ENCODE assay signal across 8 cellular contexts in genomic region chr16:396605-397004, GRCh38. TPM values are rescaled to one million over a fixed set of nuclear protein-coding genes. Genes with fewer than 3 reads are reported as not detected.
DNase-seq lines count a peak whose midpoint lies in the region; ATAC-seq lines count a peak whose summit lies in the region.

No MANE protein-coding gene starts in this region.

- H3K4me1 ChIP-seq in skeletal muscle tissue (ENCODE audit: control insufficient read depth in 3 of 3, insufficient read depth in 3 of 3, low read length in 3 of 3), result peaks cover 16 to 33% (median 22%) of the 10 kb centered on the region in 3 donors

- no peaks in the 10 kb centered on the region for H3K9me3 Mint-ChIP-seq in T-helper 2 cell treated with Interferon-gamma antibody and Interleukin-4, amounts not matched to agents 5 μg/mL and 100 μg/mL, for 36 hours

- peak overlapping the region in 2 of 3 donors; percentile 20 to 33 for H3K9ac ChIP-seq in skeletal muscle tissue (ENCODE audit: low read depth in 1 of 3, low read length in 3 of 3)

- H3K36me3 Mint-ChIP-seq in T-helper 2 cell treated with Interferon-gamma antibody and Interleukin-4, amounts not matched to agents 5 μg/mL and 100 μg/mL, for 36 hours (ENCODE audit: low read depth), result peaks cover 1% of the 10 kb centered on the region

- ATAC-seq in GM21737 (IDR thresholded peaks at IDR 0.05; ENCODE audit: unreplicated experiment), result no peak

- peak overlapping the region; percentile 86 for H3K4me3 Mint-ChIP-seq in T-helper 2 cell treated with Interferon-gamma antibody and Interleukin-4, amounts not matched to agents 5 μg/mL and 100 μg/mL, for 36 hours

- peaks cover 16% of the 10 kb centered on the region for H3K4me1 Mint-ChIP-seq in T-helper 2 cell treated with Interferon-gamma antibody and Interleukin-4, amounts not matched to agents 5 μg/mL and 100 μg/mL, for 36 hours (ENCODE audit: low read depth)

- H3K27ac ChIP-seq in skeletal muscle tissue (ENCODE audit: low read depth, low read length), result no peak overlapping the region

- no peaks in the 10 kb centered on the region for H3K27me3 ChIP-seq in skeletal muscle tissue (ENCODE audit: control insufficient read depth in 3 of 3, insufficient read depth in 3 of 3, low read length in 3 of 3)

- peaks cover 10% of the 10 kb centered on the region for H3K27me3 Mint-ChIP-seq in T-helper 2 cell treated with Interferon-gamma antibody and Interleukin-4, amounts not matched to agents 5 μg/mL and 100 μg/mL, for 36 hours (ENCODE audit: low read depth)

- H3K9me3 ChIP-seq in skeletal muscle tissue (ENCODE audit: control insufficient read depth in 3 of 3, low read length in 3 of 3), result peaks cover 0 to 3% (median 0%) of the 10 kb centered on the region in 3 donors

- peak overlapping the region; percentile 56 for H3K27ac Mint-ChIP-seq in T-helper 2 cell treated with Interferon-gamma antibody and Interleukin-4, amounts not matched to agents 5 μg/mL and 100 μg/mL, for 36 hours

- peak overlapping the region; percentile 0 for H3K4me3 ChIP-seq in iPS-11a (ENCODE audit: low read depth, low read length)
- peak overlapping the region; percentile 66 to 69 (median 66) for H3K4me3 ChIP-seq in skeletal muscle tissue (ENCODE audit: low read length in 3 of 3)

- DNase-seq in T-helper 2 cell treated with Interferon-gamma antibody and Interleukin-4, amounts not matched to agents 5 μg/mL and 100 μg/mL, for 36 hours (ENCODE audit: low spot score), result no peak
- DNase-seq in T-helper 2 cell, result no peak
- DNase-seq in NCI-H1092 treated with DMSO at 0.1 percent for 48 hours (lab: John Stamatoyannopoulos, UW), result peak; percentile 55
- peak; percentile 36 for DNase-seq in amniotic epithelial cell (ENCODE audit: low read depth)
- no peak for DNase-seq in stimulated activated CD4-positive, alpha-beta T cell treated with anti-CD3 and anti-CD28 coated beads, Interleukin-15, amount 100 ng/mL, for 24 hours

- H3K36me3 ChIP-seq in skeletal muscle tissue (ENCODE audit: control insufficient read depth in 3 of 3, insufficient read depth in 3 of 3, low read length in 3 of 3), result peaks cover 9 to 11% (median 11%) of the 10 kb centered on the region in 3 donors

RNA-seq across cellular contexts. Expression of gene NME4, which starts 0.4 kb away (rescaled TPM):
- 21.4 TPM for total RNA-seq in skeletal muscle tissue

RNA-seq across cellular contexts. Expression of gene DECR2, which starts 5.1 kb away (rescaled TPM):
- 2.6 TPM for total RNA-seq in skeletal muscle tissue

RNA-seq across cellular contexts. Expression of gene PGAP6, which starts 14.8 kb away (rescaled TPM):
- total RNA-seq in skeletal muscle tissue, result 11.0 TPM

RNA-seq across cellular contexts. Expression of gene MRPL28, which starts 26.3 kb away (rescaled TPM):
- 43.3 TPM for total RNA-seq in skeletal muscle tissue

RNA-seq across cellular contexts. Expression of gene RAB11FIP3, which starts 28.8 kb away (rescaled TPM):
- 5.2 TPM for total RNA-seq in skeletal muscle tissue

Comparison
In these comparisons a context has a peak if more than half of its experiments do, and no peak if none do; other contexts are left out.
1. DNase-seq: peak in NCI-H1092 treated with DMSO at 0.1 percent for 48 hours (single experiment) and amniotic epithelial cell (single experiment); none in T-helper 2 cell treated with Interferon-gamma antibody and Interleukin-4, amounts not matched to agents 5 μg/mL and 100 μg/mL, for 36 hours (single experiment), T-helper 2 cell (0 of 5) and stimulated activated CD4-positive, alpha-beta T cell treated with anti-CD3 and anti-CD28 coated beads, Interleukin-15, amount 100 ng/mL, for 24 hours (single experiment).